Comparison of ENCODE assay signal across 11 cellular contexts in the genomic region with DNA sequence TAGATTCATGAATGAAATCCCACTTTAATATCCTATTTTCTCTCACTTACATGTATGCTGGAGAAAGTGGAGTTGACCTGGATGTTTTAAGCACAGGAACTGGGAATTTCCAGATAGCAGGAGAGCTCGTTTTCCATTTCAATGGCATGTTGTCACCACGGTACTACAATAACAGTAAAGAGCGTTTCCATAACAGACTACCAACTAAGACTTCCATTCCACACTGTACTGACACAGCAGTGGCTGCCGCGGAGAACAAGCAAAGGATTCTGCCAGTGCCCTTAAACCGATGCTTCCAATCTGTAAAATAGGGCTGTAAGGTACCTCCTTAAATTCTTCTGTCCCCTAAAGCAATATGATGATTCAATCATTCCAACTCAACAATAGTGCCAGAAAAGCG.
A peak's percentile ranks its signal among the peaks of the same experiment; 100 is the strongest.
DNase-seq lines count a peak whose midpoint lies in the region; ATAC-seq and TF ChIP-seq lines count a peak whose summit lies in the region.
"Had no signal": no experiment of that assay in that cellular context is flagged by ENCODE, and none has a peak within 500 bp of the region (broad histone marks: within the 10 kb centered on the region; RNA-seq: fewer than 3 reads in every experiment).

No MANE protein-coding gene starts in this region.

- no peaks in the 10 kb centered on the region for H3K9me3 Mint-ChIP-seq in brain
- H3K9me3 Mint-ChIP-seq: activated naive CD8-positive, alpha-beta T cell treated with anti-CD3 and anti-CD28 coated beads, Interleukin-2, amount 10 ng/mL, durations not matched to agents 7 days and 5 days had no signal

- H3K4me3 ChIP-seq in WERI-Rb-1 (ENCODE audit: low read depth, low read length), result no peak overlapping the region

- H3K4me1 Mint-ChIP-seq in brain, result peaks cover 39% of the 10 kb centered on the region
- H3K4me1 Mint-ChIP-seq: activated naive CD8-positive, alpha-beta T cell treated with anti-CD3 and anti-CD28 coated beads, Interleukin-2, amount 10 ng/mL, durations not matched to agents 7 days and 5 days had no signal

- POLR2A ChIA-PET in HEK293T (lab: Yijun Ruan, JAX), result no interaction called here

- no peaks in the 10 kb centered on the region for H3K36me3 Mint-ChIP-seq in brain
- H3K36me3 Mint-ChIP-seq: activated naive CD8-positive, alpha-beta T cell treated with anti-CD3 and anti-CD28 coated beads, Interleukin-2, amount 10 ng/mL, durations not matched to agents 7 days and 5 days had no signal

- peak overlapping the region; percentile 64 to 90 (median 72) for H3K27ac Mint-ChIP-seq in brain
- H3K27ac Mint-ChIP-seq: activated naive CD8-positive, alpha-beta T cell treated with anti-CD3 and anti-CD28 coated beads, Interleukin-2, amount 10 ng/mL, durations not matched to agents 7 days and 5 days had no signal

- peaks cover 4% of the 10 kb centered on the region for H3K27me3 Mint-ChIP-seq in brain
- H3K27me3 Mint-ChIP-seq: activated naive CD8-positive, alpha-beta T cell treated with anti-CD3 and anti-CD28 coated beads, Interleukin-2, amount 10 ng/mL, durations not matched to agents 7 days and 5 days had no signal

- H3K36me3 ChIP-seq in WERI-Rb-1, result no peaks in the 10 kb centered on the region

- DNase-seq in HEK293T (ENCODE audit: extremely low spot score), result peak; percentile 8
- peak; percentile 7 for DNase-seq in iPS-NIHi11 (ENCODE audit: low spot score)
- no peak for DNase-seq in WERI-Rb-1
- DNase-seq in stimulated activated naive CD4-positive, alpha-beta T cell (lab: John Stamatoyannopoulos, UW), result no peak
- DNase-seq: activated naive CD8-positive, alpha-beta T cell treated with anti-CD3 and anti-CD28 coated beads, Interleukin-2, amount 10 ng/mL, durations not matched to agents 7 days and 5 days; AML-193; stimulated activated CD4-positive, alpha-beta T cell treated with anti-CD3 and anti-CD28 coated beads, Interleukin-2, amount 100 ng/mL, for 48 hours had no signal

- H3K27ac ChIP-seq in 22Rv1 (peak overlapping the region; percentile 13; the same call in 1 of the 2 replicates), WERI-Rb-1 (no peak overlapping the region)

- H3K4me3 Mint-ChIP-seq in brain, result peak overlapping the region; percentile 78 to 86 (median 79)
- H3K4me3 Mint-ChIP-seq: activated naive CD8-positive, alpha-beta T cell treated with anti-CD3 and anti-CD28 coated beads, Interleukin-2, amount 10 ng/mL, durations not matched to agents 7 days and 5 days had no signal

- CTCF ChIA-PET in HEK293T (lab: Yijun Ruan, JAX), result interaction anchor here (0.9 to 1.3 kb wide), 2 partner anchors 12 to 130 kb away, joined by 3 to 4 read pairs; no protein-coding TSS in a partner anchor

- ATAC-seq in esophagus mucosa (no peak), GM19395 (IDR thresholded peaks at IDR 0.05; ENCODE audit: unreplicated experiment) (no peak)

- TF ChIP-seq CTCF in 22Rv1 (IDR thresholded peaks at IDR 0.05), result no peak
- no peak for TF ChIP-seq CTCF in brain (conservative IDR thresholded peaks at IDR 0.05)
- TF ChIP-seq CTCF in WERI-Rb-1 (IDR thresholded peaks at IDR 0.05; ENCODE audit: low read depth, low read length), result no peak

- H3K27me3 ChIP-seq in WERI-Rb-1 (ENCODE audit: insufficient read depth, low read depth, severe bottlenecking), result peaks cover 9% of the 10 kb centered on the region

- no peaks in the 10 kb centered on the region for H3K9me3 ChIP-seq in WERI-Rb-1 (ENCODE audit: severe bottlenecking)

TF ChIP-seq in HEK293T, 16 proteins besides CTCF, POLR2A, EP300 and RAD21:
- no peak for TF ChIP-seq ELF4 (IDR thresholded peaks at IDR 0.05)
- no peak for TF ChIP-seq TARDBP (IDR thresholded peaks at IDR 0.05)
- TF ChIP-seq NFRKB (IDR thresholded peaks at IDR 0.05), result no peak
- TF ChIP-seq, protein P1, sequence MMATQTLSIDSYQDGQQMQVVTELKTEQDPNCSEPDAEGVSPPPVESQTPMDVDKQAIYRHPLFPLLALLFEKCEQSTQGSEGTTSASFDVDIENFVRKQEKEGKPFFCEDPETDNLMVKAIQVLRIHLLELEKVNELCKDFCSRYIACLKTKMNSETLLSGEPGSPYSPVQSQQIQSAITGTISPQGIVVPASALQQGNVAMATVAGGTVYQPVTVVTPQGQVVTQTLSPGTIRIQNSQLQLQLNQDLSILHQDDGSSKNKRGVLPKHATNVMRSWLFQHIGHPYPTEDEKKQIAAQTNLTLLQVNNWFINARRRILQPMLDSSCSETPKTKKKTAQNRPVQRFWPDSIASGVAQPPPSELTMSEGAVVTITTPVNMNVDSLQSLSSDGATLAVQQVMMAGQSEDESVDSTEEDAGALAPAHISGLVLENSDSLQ (IDR thresholded peaks at IDR 0.05), result no peak
- TF ChIP-seq LEF1 (IDR thresholded peaks at IDR 0.05; ENCODE audit: borderline replicate concordance), result no peak
- no peak for TF ChIP-seq SUZ12 (IDR thresholded peaks at IDR 0.05)
- no peak for TF ChIP-seq CTBP1 (IDR thresholded peaks at IDR 0.05; ENCODE audit: borderline replicate concordance)
TF ChIP-seq in HEK293T: peak in this region for 0.

Comparison
In these comparisons a context has a peak if more than half of its experiments do, and no peak if none do; other contexts are left out.
1. DNase-seq: peak in HEK293T (single experiment) and iPS-NIHi11 (single experiment); none in WERI-Rb-1 (single experiment) and stimulated activated naive CD4-positive, alpha-beta T cell (0 of 6).